8 cellular contexts compared by ENCODE assay signal in genomic region chr11:114440121-114440860, GRCh38. TPM values are rescaled to one million over a fixed set of nuclear protein-coding genes. Genes with fewer than 3 reads are reported as not detected.
DNase-seq lines count a peak whose midpoint lies in the region; ATAC-seq and TF ChIP-seq lines count a peak whose summit lies in the region.

No MANE protein-coding gene starts in this region.

- intact Hi-C loops in upper lobe of right lung (cut with DNase I): no loop called here

- peaks cover 15% of the 10 kb centered on the region for H3K36me3 Mint-ChIP-seq in CD4-positive, CD25-positive, alpha-beta regulatory T cell

- H3K27ac Mint-ChIP-seq in CD4-positive, CD25-positive, alpha-beta regulatory T cell: peak overlapping the region; percentile 68 to 96 (median 96)

- TF ChIP-seq CTCF in cardiac fibroblast (IDR thresholded peaks at IDR 0.05; ENCODE audit: low read depth, low read length) (no peak), upper lobe of right lung (IDR thresholded peaks at IDR 0.05) (no peak)

- no peaks in the 10 kb centered on the region for H3K9me3 ChIP-seq in CD4-positive, CD25-positive, alpha-beta regulatory T cell (ENCODE audit: control insufficient read depth in 2 of 2, low read length in 2 of 2)
- no peaks in the 10 kb centered on the region for H3K9me3 ChIP-seq in upper lobe of right lung

- H3K27me3 Mint-ChIP-seq in CD4-positive, CD25-positive, alpha-beta regulatory T cell: no peaks in the 10 kb centered on the region

- H3K27ac ChIP-seq in CD4-positive, CD25-positive, alpha-beta regulatory T cell (ENCODE audit: insufficient read depth, low read length, poor library complexity, severe bottlenecking): no peak overlapping the region
- peak overlapping the region; percentile 88 for H3K27ac ChIP-seq in upper lobe of right lung

- peaks cover 14% of the 10 kb centered on the region for H3K36me3 ChIP-seq in CD4-positive, CD25-positive, alpha-beta regulatory T cell (ENCODE audit: control insufficient read depth, insufficient read depth, low read length)
- peaks cover 11% of the 10 kb centered on the region for H3K36me3 ChIP-seq in upper lobe of right lung

- H3K4me3 Mint-ChIP-seq in CD4-positive, CD25-positive, alpha-beta regulatory T cell: peak overlapping the region; percentile 98 to 99 (median 98)

- H3K27me3 ChIP-seq in CD4-positive, CD25-positive, alpha-beta regulatory T cell (ENCODE audit: control insufficient read depth, insufficient read depth, low read length): no peaks in the 10 kb centered on the region
- H3K27me3 ChIP-seq in upper lobe of right lung: no peaks in the 10 kb centered on the region

- no peak for ATAC-seq in CD4-positive, CD25-positive, alpha-beta regulatory T cell (ENCODE audit: low read depth in 2 of 2)
- ATAC-seq in upper lobe of right lung: no peak

- H3K9me3 Mint-ChIP-seq in CD4-positive, CD25-positive, alpha-beta regulatory T cell: no peaks in the 10 kb centered on the region

- peaks cover 36% of the 10 kb centered on the region for H3K4me1 ChIP-seq in CD4-positive, CD25-positive, alpha-beta regulatory T cell (ENCODE audit: control insufficient read depth, insufficient read depth, low read length, poor library complexity, severe bottlenecking)
- peaks cover 18% of the 10 kb centered on the region for H3K4me1 ChIP-seq in upper lobe of right lung

- H3K4me3 ChIP-seq in CD4-positive, CD25-positive, alpha-beta regulatory T cell (ENCODE audit: low read depth, low read length): peak overlapping the region; percentile 90
- peak overlapping the region; percentile 98 to 99 for H3K4me3 ChIP-seq in cardiac fibroblast (replicated peaks in 1 of 2; ENCODE audit: low read depth in 2 of 2, low read length in 2 of 2)
- H3K4me3 ChIP-seq in upper lobe of right lung: peak overlapping the region; percentile 85

- H3K4me1 Mint-ChIP-seq in CD4-positive, CD25-positive, alpha-beta regulatory T cell: peaks cover 27 to 57% (median 43%) of the 10 kb centered on the region in 4 donors

- DNase-seq in CD4-positive, CD25-positive, alpha-beta regulatory T cell: no peak
- DNase-seq in LHCN-M2 (ENCODE audit: low read depth): peak; percentile 3
- peak; percentile 21 to 35 for DNase-seq in cardiac fibroblast (ENCODE audit: low read depth in 2 of 2)
- peak; percentile 17 to 54 for DNase-seq in lung microvascular endothelial cell (ENCODE audit: low read depth in 2 of 2)
- no peak for DNase-seq in upper lobe of right lung
- no peak for DNase-seq in NCI-H510A (lab: John Stamatoyannopoulos, UW)
- no peak for DNase-seq in KG1 (lab: John Stamatoyannopoulos, UW)
- no peak for DNase-seq in NCI-H1048 (lab: John Stamatoyannopoulos, UW)

RNA-seq across cellular contexts. Expression of gene REXO2, which starts 1.0 kb away (rescaled TPM):
- 44.1 TPM for total RNA-seq in CD4-positive, CD25-positive, alpha-beta regulatory T cell
- 10 to 100 TPM; 70.3 to 88.5 (median 77.0) TPM for polyA plus RNA-seq in CD4-positive, CD25-positive, alpha-beta regulatory T cell
- total RNA-seq in LHCN-M2 (2014; rRNA removed) (177 and 185 TPM in 2 replicates), lung microvascular endothelial cell (115 and 149 TPM in 2 replicates), upper lobe of right lung (78.4 TPM)
- polyA plus RNA-seq in LHCN-M2 (2012): 150 TPM

RNA-seq across cellular contexts. Expression of gene RBM7, which starts 39.8 kb away (rescaled TPM):
- 57.2 TPM for total RNA-seq in CD4-positive, CD25-positive, alpha-beta regulatory T cell
- 10 to 100 TPM; 28.7 to 37.1 (median 30.6) TPM for polyA plus RNA-seq in CD4-positive, CD25-positive, alpha-beta regulatory T cell
- total RNA-seq in LHCN-M2 (2014; rRNA removed) (20.5 and 28.2 TPM in 2 replicates), lung microvascular endothelial cell (36.8 and 52.4 TPM in 2 replicates), upper lobe of right lung (30.1 TPM)
- polyA plus RNA-seq in LHCN-M2 (2012): 14.0 TPM

RNA-seq across cellular contexts. Expression of gene C11orf71, which starts 40.0 kb away (rescaled TPM):
- 15.4 TPM for total RNA-seq in CD4-positive, CD25-positive, alpha-beta regulatory T cell
- 10 to 100 TPM; 11.4 to 17.2 (median 16.0) TPM for polyA plus RNA-seq in CD4-positive, CD25-positive, alpha-beta regulatory T cell
- total RNA-seq in LHCN-M2 (2014; rRNA removed) (1.9 and 6.0 TPM in 2 replicates), lung microvascular endothelial cell (2.6 and 3.6 TPM in 2 replicates), upper lobe of right lung (8.1 TPM)
- 1.8 TPM for polyA plus RNA-seq in LHCN-M2 (2012)

Comparison
In these comparisons a context has a peak if more than half of its experiments do, and no peak if none do; other contexts are left out.
1. DNase-seq: peak in LHCN-M2 (single experiment), cardiac fibroblast (2 of 2) and lung microvascular endothelial cell (2 of 2); none in CD4-positive, CD25-positive, alpha-beta regulatory T cell (0 of 3), upper lobe of right lung (single experiment), NCI-H510A (single experiment), KG1 (single experiment) and NCI-H1048 (single experiment).
2. Peak in every context shown above with its lines, with median percentiles within 50 percentile points of each other: H3K4me3 ChIP-seq.